In the genomic region with DNA sequence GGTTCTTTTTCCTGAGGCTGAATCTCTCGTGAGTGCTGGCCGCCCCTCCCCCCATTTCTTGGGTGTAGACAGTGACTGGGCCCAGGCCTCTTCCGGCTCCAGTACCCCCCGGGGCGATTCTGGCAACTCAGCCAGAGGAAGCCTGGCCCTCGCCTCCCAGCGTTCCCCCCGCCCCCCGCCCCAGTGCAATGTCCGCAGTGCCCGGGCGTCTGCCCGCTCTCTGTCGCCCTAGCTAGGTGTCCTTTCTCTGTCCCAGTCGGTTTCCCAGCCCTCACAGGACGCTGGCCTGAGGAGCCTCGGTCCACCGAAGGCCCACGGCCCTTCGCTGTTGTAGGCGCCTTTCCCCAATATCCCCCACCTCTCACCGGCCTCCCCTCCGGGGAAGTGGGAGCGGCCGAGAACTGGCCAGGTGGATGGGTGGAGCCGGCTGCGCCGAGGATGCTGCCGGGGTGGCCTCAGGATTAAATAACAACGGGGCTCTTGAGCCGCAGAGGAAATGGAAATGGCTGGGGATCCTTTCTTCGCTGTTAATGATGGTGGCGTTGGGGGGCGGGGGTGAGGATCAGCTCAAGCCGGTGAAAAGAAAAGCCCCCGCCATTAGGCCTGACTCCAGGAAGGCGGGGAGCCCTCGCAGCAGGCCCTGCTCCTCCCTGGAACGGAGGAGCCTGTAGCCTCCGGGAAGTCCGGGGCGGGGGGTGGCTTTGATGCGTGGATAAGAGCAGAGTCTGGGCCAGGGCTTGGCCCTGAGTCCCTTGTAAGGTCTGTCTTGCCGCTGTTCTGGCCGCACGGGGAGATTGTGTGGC, we compare ENCODE assay signal across 1 cellular context.
TF ChIP-seq lines count a peak whose summit lies in the region.

No MANE protein-coding gene starts in this region.

TF ChIP-seq in IMR-90, 13 proteins besides CTCF, POLR2A, EP300 and RAD21:
- TF ChIP-seq, protein P1, sequence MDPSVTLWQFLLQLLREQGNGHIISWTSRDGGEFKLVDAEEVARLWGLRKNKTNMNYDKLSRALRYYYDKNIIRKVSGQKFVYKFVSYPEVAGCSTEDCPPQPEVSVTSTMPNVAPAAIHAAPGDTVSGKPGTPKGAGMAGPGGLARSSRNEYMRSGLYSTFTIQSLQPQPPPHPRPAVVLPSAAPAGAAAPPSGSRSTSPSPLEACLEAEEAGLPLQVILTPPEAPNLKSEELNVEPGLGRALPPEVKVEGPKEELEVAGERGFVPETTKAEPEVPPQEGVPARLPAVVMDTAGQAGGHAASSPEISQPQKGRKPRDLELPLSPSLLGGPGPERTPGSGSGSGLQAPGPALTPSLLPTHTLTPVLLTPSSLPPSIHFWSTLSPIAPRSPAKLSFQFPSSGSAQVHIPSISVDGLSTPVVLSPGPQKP (IDR thresholded peaks at IDR 0.05; ENCODE audit: borderline replicate concordance, low read depth, low read length) = no peak
- TF ChIP-seq BHLHE40 (IDR thresholded peaks at IDR 0.05; ENCODE audit: low read depth, low read length) (peak; percentile 41; the same call in 1 of the 2 replicates), MXI1 (IDR thresholded peaks at IDR 0.05; ENCODE audit: borderline replicate concordance, low read depth, low read length) (no peak), MAZ (IDR thresholded peaks at IDR 0.05; ENCODE audit: borderline replicate concordance, low read depth, low read length) (peak; percentile 43; the same call in 1 of the 2 replicates)
